Comparison of ENCODE assay signal across 26 cellular contexts in genomic region chr16:12881771-12882170, GRCh38. TPM values are rescaled to one million over a fixed set of nuclear protein-coding genes. Genes with fewer than 3 reads are reported as not detected.
DNase-seq lines count a peak whose midpoint lies in the region; ATAC-seq and TF ChIP-seq lines count a peak whose summit lies in the region.
"Had no signal": no experiment of that assay in that cellular context is flagged by ENCODE, and none has a peak within 500 bp of the region (broad histone marks: within the 10 kb centered on the region; RNA-seq: fewer than 3 reads in every experiment).

No MANE protein-coding gene starts in this region.

- DNase-seq in AG10803 (ENCODE audit: low read depth) = peak; percentile 59
- DNase-seq in M059J (ENCODE audit: low read depth) = peak; percentile 27
- DNase-seq in fibroblast of peridontal ligament (ENCODE audit: extremely low read depth) = peak; percentile 44
- DNase-seq in omental fat pad (ENCODE audit: low spot score) = no peak
- no peak for DNase-seq in ascending aorta (ENCODE audit: low spot score in 2 of 2)
- DNase-seq in effector CD4-positive, alpha-beta T cell = no peak
- DNase-seq: 8988T; ACHN; CD4-positive, CD25-positive, alpha-beta regulatory T cell; GOT3; Karpas-422; NCI-H1092 treated with DMSO at 0.1 percent for 48 hours; NCI-H1436 treated with DMSO at 0.1 percent for 48 hours; NCI-H187 treated with DMSO at 0.1 percent for 48 hours; NCI-H2171 treated with DMSO at 0.1 percent for 48 hours; NCI-H446; NCI-H524 treated with DMSO at 0.1 percent for 48 hours; NCI-H774; Peyer's patch; SK-N-SH; SW 1271 had no signal

- H3K27ac ChIP-seq in VCaP (peak overlapping the region; percentile 54; the same call in 1 of the 2 replicates), ascending aorta (no peak overlapping the region)
- H3K27ac ChIP-seq: Peyer's patch had no signal

- H3K4me1 ChIP-seq in ascending aorta = no peaks in the 10 kb centered on the region
- H3K4me1 ChIP-seq: Peyer's patch had no signal

- no peaks in the 10 kb centered on the region for H3K27me3 ChIP-seq in ascending aorta
- H3K27me3 ChIP-seq: Peyer's patch had no signal

- intact Hi-C loops in ascending aorta (cut with DNase I) = no loop called here

- H3K4me3 ChIP-seq in AG10803 (ENCODE audit: low read length) (no peak overlapping the region), ascending aorta (no peak overlapping the region)
- H3K4me3 ChIP-seq: Peyer's patch had no signal

- H3K36me3 ChIP-seq in ascending aorta = no peaks in the 10 kb centered on the region
- H3K36me3 ChIP-seq: Peyer's patch had no signal

- ATAC-seq in omental fat pad (ENCODE audit: low FRiP score) = no peak
- ATAC-seq in GM21423 (IDR thresholded peaks at IDR 0.05; ENCODE audit: unreplicated experiment) = no peak
- ATAC-seq: HCT116, HepG2 had no signal

- H3K9me3 ChIP-seq in ascending aorta = no peaks in the 10 kb centered on the region
- H3K9me3 ChIP-seq: Peyer's patch, SK-N-SH had no signal

- TF ChIP-seq CTCF in AG10803 (conservative IDR thresholded peaks at IDR 0.05; ENCODE audit: low read length) (no peak), VCaP (conservative IDR thresholded peaks at IDR 0.05) (no peak), omental fat pad (IDR thresholded peaks at IDR 0.05) (no peak), ascending aorta (IDR thresholded peaks at IDR 0.05) (no peak)

RNA-seq across cellular contexts. Expression of gene SHISA9, which starts 19.6 kb away (rescaled TPM):
- 0.10 and 0.34 TPM in 2 replicates for total RNA-seq in M059J (2014; rRNA removed; shearing (Covaris generic))
- 1 to 10 TPM in 1 of 4 donors, not detected in 3; 1.1 TPM for total RNA-seq in omental fat pad
- total RNA-seq in ascending aorta = 8.9 TPM
- total RNA-seq: CD4-positive, CD25-positive, alpha-beta regulatory T cell; HepG2; OCI-LY7 had no signal

Comparison
In these comparisons a context has a peak if more than half of its experiments do, and no peak if none do; other contexts are left out.
1. DNase-seq: peak in AG10803 (single experiment), M059J (single experiment) and fibroblast of peridontal ligament (single experiment); none in omental fat pad (single experiment), ascending aorta (0 of 2) and effector CD4-positive, alpha-beta T cell (single experiment).